Comparison of ENCODE assay signal across 13 cellular contexts in genomic region chr1:200364831-200365230, GRCh38. TPM values are rescaled to one million over a fixed set of nuclear protein-coding genes. Genes with fewer than 3 reads are reported as not detected.
DNase-seq lines count a peak whose midpoint lies in the region; FAIRE-seq and TF ChIP-seq lines count a peak whose summit lies in the region.
"Had no signal": no experiment of that assay in that cellular context is flagged by ENCODE, and none has a peak within 500 bp of the region (broad histone marks: within the 10 kb centered on the region; RNA-seq: fewer than 3 reads in every experiment).

No MANE protein-coding gene starts in this region.

- DNase-seq in EH (ENCODE audit: low read depth): peak; percentile 75
- DNase-seq in Karpas-422: no peak
- DNase-seq in astrocyte of the spinal cord (ENCODE audit: low read depth, low spot score): peak; percentile 55
- DNase-seq in islet precursor cell: peak; percentile 61
- DNase-seq in NCI-H345 treated with DMSO at 0.1 percent for 48 hours (lab: John Stamatoyannopoulos, UW; ENCODE audit: unreplicated experiment): no peak
- no peak for DNase-seq in NCI-H1694 treated with DMSO at 0.1 percent for 48 hours (lab: John Stamatoyannopoulos, UW)
- no peak for DNase-seq in GM19239 (ENCODE audit: insufficient read length, low spot score)
- DNase-seq in NOMO-1 treated with DMSO at 0.1 percent for 48 hours (lab: John Stamatoyannopoulos, UW; ENCODE audit: unreplicated experiment): no peak
- DNase-seq: Calu3, immature natural killer cell, NCI-H1694, NCI-H524, transverse colon had no signal

- H3K9me2 ChIP-seq in Karpas-422 (replicated peaks; ENCODE audit: insufficient read depth, low read length): no peaks in the 10 kb centered on the region

- no peak for FAIRE-seq in GM19239 (lab: Jason Lieb, UNC)

- H3K79me2 ChIP-seq in Karpas-422 (ENCODE audit: low read length): no peaks in the 10 kb centered on the region

- in situ Hi-C loops in astrocyte of the spinal cord (cut with HindIII; ENCODE audit: low sequenced_read_pairs): no loop called here

- H3K9me3 ChIP-seq in Karpas-422 (ENCODE audit: low read length): no peaks in the 10 kb centered on the region
- H3K9me3 ChIP-seq: transverse colon had no signal

- TF ChIP-seq CTCF in astrocyte of the spinal cord (IDR thresholded peaks at IDR 0.05; ENCODE audit: low read depth, low read length): no peak

- H3K9ac ChIP-seq in Karpas-422 (ENCODE audit: low read length): peak overlapping the region; percentile 49

- H3K27ac ChIP-seq in Karpas-422 (ENCODE audit: low read length): peak overlapping the region; percentile 72
- H3K27ac ChIP-seq: transverse colon had no signal

- H4K20me1 ChIP-seq in Karpas-422 (ENCODE audit: insufficient read depth, low read depth, low read length): no peaks in the 10 kb centered on the region

- no peaks in the 10 kb centered on the region for H3K27me3 ChIP-seq in Karpas-422 (ENCODE audit: low read length)
- H3K27me3 ChIP-seq: transverse colon had no signal

- H3K4me3 ChIP-seq in Karpas-422 (ENCODE audit: low read length) (peak overlapping the region; percentile 30; the same call in 1 of the 2 replicates), astrocyte of the spinal cord (ENCODE audit: low read depth, low read length) (no peak overlapping the region)
- H3K4me3 ChIP-seq: transverse colon had no signal

- H2AFZ ChIP-seq in Karpas-422 (ENCODE audit: low read length): no peak overlapping the region

- peaks cover 95% of the 10 kb centered on the region for H3K4me1 ChIP-seq in Karpas-422 (ENCODE audit: low read length)
- H3K4me1 ChIP-seq: transverse colon had no signal

- H3K36me3 ChIP-seq in Karpas-422 (ENCODE audit: insufficient read depth, low read length): no peaks in the 10 kb centered on the region; the same call in none of the 2 replicates
- H3K36me3 ChIP-seq: transverse colon had no signal

- peak overlapping the region; percentile 73 for H3K4me2 ChIP-seq in Karpas-422 (ENCODE audit: low read depth, low read length, poor library complexity, severe bottlenecking)

RNA-seq across cellular contexts. Expression of gene ZNF281, which starts 45.0 kb away (rescaled TPM):
- total RNA-seq in Karpas-422 (2014; rRNA removed; shearing (Covaris generic); ENCODE audit: low replicate concordance): 21.7 and 31.1 TPM in 2 replicates

Comparison
In these comparisons a context has a peak if more than half of its experiments do, and no peak if none do; other contexts are left out.
1. DNase-seq: peak in EH (single experiment), astrocyte of the spinal cord (single experiment) and islet precursor cell (single experiment); none in Karpas-422 (single experiment), NCI-H345 treated with DMSO at 0.1 percent for 48 hours (single experiment), NCI-H1694 treated with DMSO at 0.1 percent for 48 hours (single experiment), GM19239 (single experiment) and NOMO-1 treated with DMSO at 0.1 percent for 48 hours (single experiment).